Comparison of ENCODE assay signal across 11 cellular contexts in genomic region chr15:31237042-31237324, GRCh38.
A peak's percentile ranks its signal among the peaks of the same experiment; 100 is the strongest.
DNase-seq lines count a peak whose midpoint lies in the region; ATAC-seq and TF ChIP-seq lines count a peak whose summit lies in the region.
"Had no signal": no experiment of that assay in that cellular context is flagged by ENCODE, and none has a peak within 500 bp of the region (broad histone marks: within the 10 kb centered on the region; RNA-seq: fewer than 3 reads in every experiment).

No MANE protein-coding gene starts in this region.

- H3K79me2 ChIP-seq in osteoblast (ENCODE audit: insufficient read depth, low read length): no peaks in the 10 kb centered on the region

- DNase-seq in left ventricle myocardium inferior: no peak
- no peak for DNase-seq in left cardiac atrium
- DNase-seq in osteoblast (ENCODE audit: insufficient read length, low spot score, missing footprints): no peak
- DNase-seq in hypothalamus (lab: John Stamatoyannopoulos, UW): no peak
- DNase-seq in activated gamma-delta T cell treated with Interleukin-2 at 50 U/mL for 16 hours: no peak
- DNase-seq: activated naive CD8-positive, alpha-beta T cell treated with anti-CD3 and anti-CD28 coated beads for 36 hours; naive thymus-derived CD8-positive, alpha-beta T cell; WERI-Rb-1 had no signal

- H3K27ac ChIP-seq in left ventricle myocardium inferior (replicated peaks): peak overlapping the region; percentile 95
- H3K27ac ChIP-seq in cingulate gyrus (ENCODE audit: low read depth, low read length): peak overlapping the region; percentile 75
- H3K27ac ChIP-seq in osteoblast (ENCODE audit: low read depth, low read length): peak overlapping the region; percentile 86
- H3K27ac ChIP-seq: WERI-Rb-1 had no signal

- H3K9me3 ChIP-seq in left ventricle myocardium inferior (replicated peaks): no peaks in the 10 kb centered on the region
- no peaks in the 10 kb centered on the region for H3K9me3 ChIP-seq in osteoblast (ENCODE audit: low read depth, low read length)

- H3K36me3 ChIP-seq in left ventricle myocardium inferior: no peaks in the 10 kb centered on the region
- no peaks in the 10 kb centered on the region for H3K36me3 ChIP-seq in osteoblast (ENCODE audit: insufficient read depth, low read length)
- H3K36me3 ChIP-seq: WERI-Rb-1 had no signal

- H4K20me1 ChIP-seq in osteoblast (ENCODE audit: insufficient read depth, low read length): no peaks in the 10 kb centered on the region

- intact Hi-C loops in left ventricle myocardium inferior (cut with micrococcal nuclease): no loop called here
- intact Hi-C loops in left cardiac atrium (cut with DNase I): no loop called here

- TF ChIP-seq CTCF in left ventricle myocardium inferior (IDR thresholded peaks at IDR 0.05; ENCODE audit: borderline replicate concordance) (no peak), osteoblast (IDR thresholded peaks at IDR 0.05; ENCODE audit: extremely low read depth, low read depth, low read length) (no peak)

- no peak overlapping the region for H3K4me3 ChIP-seq in left ventricle myocardium inferior
- no peak overlapping the region for H3K4me3 ChIP-seq in osteoblast (ENCODE audit: insufficient read depth, low read length)

- ATAC-seq in left cardiac atrium (no peak), GM21526 (IDR thresholded peaks at IDR 0.05; ENCODE audit: low FRiP score, unreplicated experiment) (no peak), GM19328 (IDR thresholded peaks at IDR 0.05; ENCODE audit: unreplicated experiment) (no peak)
- ATAC-seq: naive thymus-derived CD8-positive, alpha-beta T cell had no signal

- no peak overlapping the region for H2AFZ ChIP-seq in osteoblast (ENCODE audit: low read length)

- H3K4me2 ChIP-seq in osteoblast (ENCODE audit: insufficient read depth, low read length): peak overlapping the region; percentile 80

- H3K27me3 ChIP-seq in left ventricle myocardium inferior (ENCODE audit: low read depth) (no peaks in the 10 kb centered on the region), osteoblast (ENCODE audit: insufficient read depth, low read length) (no peaks in the 10 kb centered on the region)

- H3K4me1 ChIP-seq in left ventricle myocardium inferior (peaks cover 44% of the 10 kb centered on the region), osteoblast (ENCODE audit: insufficient read depth, low read length) (peaks cover 19% of the 10 kb centered on the region)
